Comparison of ENCODE assay signal across 17 cellular contexts in genomic region chr3:94303266-94303665, GRCh38.
DNase-seq lines count a peak whose midpoint lies in the region; ATAC-seq and TF ChIP-seq lines count a peak whose summit lies in the region.
"Had no signal": no experiment of that assay in that cellular context is flagged by ENCODE, and none has a peak within 500 bp of the region (broad histone marks: within the 10 kb centered on the region; RNA-seq: fewer than 3 reads in every experiment).

No MANE protein-coding gene starts in this region.

- in situ Hi-C loops in Caki2 (cut with HindIII; ENCODE audit: low pct_unique_long_range_greater_than_20kb, low sequenced_read_pairs): no loop called here

- CTCF ChIA-PET in PC-3 (lab: Charles Lee): no interaction called here

- no peaks in the 10 kb centered on the region for H3K9me3 ChIP-seq in PC-3 (ENCODE audit: low read length)
- peaks cover 2% of the 10 kb centered on the region for H3K9me3 ChIP-seq in T-helper 17 cell (ENCODE audit: control insufficient read depth, low read length, poor library complexity, severe bottlenecking)
- H3K9me3 ChIP-seq in lower lobe of right lung: no peaks in the 10 kb centered on the region
- H3K9me3 ChIP-seq: BLaER1, HAP-1 had no signal

- ATAC-seq in PC-3: no peak
- no peak for ATAC-seq in T-helper 17 cell
- ATAC-seq in lower lobe of right lung: no peak
- ATAC-seq: HepG2 had no signal

- H3K9me2 ChIP-seq in PC-3 (replicated peaks; ENCODE audit: low read length): no peaks in the 10 kb centered on the region

- no peak for TF ChIP-seq CTCF in PC-3 (conservative IDR thresholded peaks at IDR 0.05; ENCODE audit: low read depth, low read length)
- TF ChIP-seq CTCF in lower lobe of right lung (IDR thresholded peaks at IDR 0.05): no peak

- POLR2A ChIA-PET in PC-3 (lab: Charles Lee; ENCODE audit: unreplicated experiment): no interaction called here

- no peak overlapping the region for H3K27ac Mint-ChIP-seq in T-helper 17 cell
- H3K27ac Mint-ChIP-seq: CD8-positive, alpha-beta memory T cell had no signal

- no peak overlapping the region for H2AFZ ChIP-seq in PC-3 (ENCODE audit: low read length)

- H3K27ac ChIP-seq in PC-3 (ENCODE audit: low read length) (no peak overlapping the region), lower lobe of right lung (no peak overlapping the region)
- H3K27ac ChIP-seq: 22Rv1, BLaER1 had no signal

- DNase-seq in Caki2 (ENCODE audit: low read depth): peak; percentile 7
- DNase-seq in cerebellar cortex (ENCODE audit: low spot score): peak; percentile 66
- DNase-seq in head of caudate nucleus: peak in 41 of 42 donors; percentile 9 to 83 (median 44)
- peak; percentile 86 for DNase-seq in renal cortical epithelial cell (ENCODE audit: low read depth)
- DNase-seq in PC-3: no peak
- DNase-seq in T-helper 17 cell: no peak
- no peak for DNase-seq in EL
- no peak for DNase-seq in lower lobe of right lung
- DNase-seq: AML-193; CD8-positive, alpha-beta memory T cell; DMS79; GDM1; GOT3 had no signal

- no peaks in the 10 kb centered on the region for H3K27me3 Mint-ChIP-seq in T-helper 17 cell
- H3K27me3 Mint-ChIP-seq: CD8-positive, alpha-beta memory T cell had no signal

- H3K4me2 ChIP-seq in PC-3 (ENCODE audit: low read length): no peak overlapping the region
- H3K4me2 ChIP-seq: BLaER1 had no signal

- H3K4me3 ChIP-seq in PC-3 (ENCODE audit: low read length): no peak overlapping the region
- H3K4me3 ChIP-seq in lower lobe of right lung: no peak overlapping the region
- H3K4me3 ChIP-seq: BLaER1, HAP-1 had no signal

- H3K36me3 ChIP-seq in PC-3 (ENCODE audit: low read depth, low read length): no peaks in the 10 kb centered on the region
- H3K36me3 ChIP-seq in lower lobe of right lung: no peaks in the 10 kb centered on the region
- H3K36me3 ChIP-seq: BLaER1, HAP-1 had no signal

- intact Hi-C loops in head of caudate nucleus (cut with DNase I): no loop called here
- intact Hi-C loops in PC-3 (cut with micrococcal nuclease): no loop called here
- intact Hi-C loops in lower lobe of right lung (cut with DNase I): no loop called here

- H3K4me1 ChIP-seq in PC-3 (ENCODE audit: insufficient read depth, low read length): no peaks in the 10 kb centered on the region
- H3K4me1 ChIP-seq in lower lobe of right lung: no peaks in the 10 kb centered on the region
- H3K4me1 ChIP-seq: BLaER1 had no signal

- H3K9ac ChIP-seq in PC-3 (ENCODE audit: low read length): no peak overlapping the region
- H3K9ac ChIP-seq: BLaER1 had no signal

- no peaks in the 10 kb centered on the region for H3K79me2 ChIP-seq in PC-3 (ENCODE audit: low read length)

- H3K4me1 Mint-ChIP-seq in T-helper 17 cell: no peaks in the 10 kb centered on the region
- H3K4me1 Mint-ChIP-seq: CD8-positive, alpha-beta memory T cell had no signal

- H3K27me3 ChIP-seq in PC-3 (ENCODE audit: low read length): no peaks in the 10 kb centered on the region
- no peaks in the 10 kb centered on the region for H3K27me3 ChIP-seq in lower lobe of right lung (ENCODE audit: low read depth)
- H3K27me3 ChIP-seq: BLaER1 had no signal

- H3K4me3 Mint-ChIP-seq in T-helper 17 cell: no peak overlapping the region
- H3K4me3 Mint-ChIP-seq: CD8-positive, alpha-beta memory T cell had no signal

- BruUV-seq in PC-3 (replicated peaks; lab: Mats Ljungman, UMichigan): no TSS peak

- no peaks in the 10 kb centered on the region for H3K36me3 Mint-ChIP-seq in T-helper 17 cell (ENCODE audit: low read depth)
- H3K36me3 Mint-ChIP-seq: CD8-positive, alpha-beta memory T cell had no signal

- H4K20me1 ChIP-seq in PC-3 (ENCODE audit: low read length): no peaks in the 10 kb centered on the region
- H4K20me1 ChIP-seq: BLaER1 had no signal

- no peaks in the 10 kb centered on the region for H3F3A ChIP-seq in PC-3 (ENCODE audit: low read length, unreplicated experiment)

Comparison
In these comparisons a context has a peak if more than half of its experiments do, and no peak if none do; other contexts are left out.
1. DNase-seq: peak in Caki2 (single experiment), cerebellar cortex (single experiment), head of caudate nucleus (41 of 42) and renal cortical epithelial cell (single experiment); none in PC-3 (single experiment), T-helper 17 cell (0 of 3), EL (single experiment) and lower lobe of right lung (single experiment).